In the genomic region with DNA sequence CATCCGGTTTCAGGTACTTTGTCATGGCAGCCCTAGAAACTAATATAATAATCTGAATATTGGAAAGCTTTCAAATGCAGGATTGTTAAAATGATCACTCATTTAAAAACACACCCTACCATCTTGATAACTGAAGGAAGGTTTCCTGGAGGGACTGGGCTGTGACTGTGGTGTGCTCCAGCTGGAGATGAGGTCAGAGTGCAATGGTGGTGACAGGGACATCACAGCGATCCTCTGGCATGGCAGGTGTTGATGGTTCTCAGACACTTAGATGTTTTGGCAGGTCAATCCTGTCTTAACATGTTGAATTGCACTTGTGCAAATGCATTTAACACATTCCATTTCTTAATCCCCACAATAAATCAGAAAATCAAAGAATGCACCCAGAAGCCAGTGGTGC, we compare ENCODE assay signal across 21 cellular contexts.
"Had no signal": no experiment of that assay in that cellular context is flagged by ENCODE, and none has a peak within 500 bp of the region (broad histone marks: within the 10 kb centered on the region; RNA-seq: fewer than 3 reads in every experiment).

No MANE protein-coding gene starts in this region.

- DNase-seq: activated CD4-positive, alpha-beta T cell treated with anti-CD3 and anti-CD28 coated beads for 1 hour; activated CD4-positive, alpha-beta T cell treated with anti-CD3 and anti-CD28 coated beads, Interleukin-2, amount 10 ng/mL, durations not matched to agents 24 days and 14 days; activated CD4-positive, alpha-beta T cell treated with anti-CD3 and anti-CD28 coated beads, Interleukin-2, amount 50 U/mL, for 48 hours; activated CD8-positive, alpha-beta memory T cell treated with anti-CD3 and anti-CD28 coated beads, Interleukin-2, amount 10 ng/mL, durations not matched to agents 7 days and 5 days; activated effector memory CD4-positive, alpha-beta T cell treated with Interleukin-2 at 50 U/mL for 16 hours; activated naive CD4-positive, alpha-beta T cell; activated T-cell treated with anti-CD3 and anti-CD28 coated beads, Interleukin-2, amount 50 U/mL, for 24 hours; aorta; KG1; NCI-H1048; NCI-H1930; NCI-H2171; NCI-H2227 treated with DMSO at 0.1 percent for 48 hours; NCI-H446 treated with DMSO at 0.1 percent for 48 hours; NCI-H524 treated with DMSO at 0.1 percent for 48 hours; NCI-H748 treated with DMSO at 0.1 percent for 48 hours; SIG-M5; T-cell had no signal

- H3K4me3 Mint-ChIP-seq: activated CD4-positive, alpha-beta T cell treated with anti-CD3 and anti-CD28 coated beads, Interleukin-2, amount 10 ng/mL, durations not matched to agents 24 days and 14 days; activated CD8-positive, alpha-beta memory T cell treated with anti-CD3 and anti-CD28 coated beads, Interleukin-2, amount 10 ng/mL, durations not matched to agents 7 days and 5 days; activated naive CD4-positive, alpha-beta T cell treated with anti-CD3 and anti-CD28 coated beads, Interleukin-2, amount 50 U/mL, for 24 hours; activated T-cell treated with anti-CD3 and anti-CD28 coated beads, Interleukin-2, amount 50 U/mL, for 24 hours; activated T-helper 1 cell treated with anti-CD3 and anti-CD28 coated beads, Interleukin-12 subunit alpha, Interleukin-12 subunit beta, Interleukin-2, Interleukin-4 antibody, amounts not matched to agents 30 ng/mL and 10 ng/mL and 1 ng/mL, durations not matched to agents 14 hours and 24 hours and 36 hours; central memory CD8-positive, alpha-beta T cell; T-cell had no signal

- H3K9me3 Mint-ChIP-seq: activated CD4-positive, alpha-beta T cell treated with anti-CD3 and anti-CD28 coated beads, Interleukin-2, amount 10 ng/mL, durations not matched to agents 24 days and 14 days; activated naive CD4-positive, alpha-beta T cell treated with anti-CD3 and anti-CD28 coated beads, Interleukin-2, amount 50 U/mL, for 24 hours; activated T-cell treated with anti-CD3 and anti-CD28 coated beads, Interleukin-2, amount 50 U/mL, for 24 hours; activated T-helper 1 cell treated with anti-CD3 and anti-CD28 coated beads, Interleukin-12 subunit alpha, Interleukin-12 subunit beta, Interleukin-2, Interleukin-4 antibody, amounts not matched to agents 30 ng/mL and 10 ng/mL and 1 ng/mL, durations not matched to agents 14 hours and 24 hours and 36 hours; central memory CD8-positive, alpha-beta T cell; T-cell had no signal

- H3K4me1 Mint-ChIP-seq: activated naive CD4-positive, alpha-beta T cell treated with anti-CD3 and anti-CD28 coated beads, Interleukin-2, amount 50 U/mL, for 24 hours had no signal

- H3K36me3 Mint-ChIP-seq: activated CD8-positive, alpha-beta memory T cell treated with anti-CD3 and anti-CD28 coated beads, Interleukin-2, amount 10 ng/mL, durations not matched to agents 7 days and 5 days; activated naive CD4-positive, alpha-beta T cell treated with anti-CD3 and anti-CD28 coated beads, Interleukin-2, amount 50 U/mL, for 24 hours; T-cell had no signal

- ATAC-seq: activated CD8-positive, alpha-beta memory T cell treated with anti-CD3 and anti-CD28 coated beads, Interleukin-2, amount 10 ng/mL, durations not matched to agents 7 days and 5 days; T-cell had no signal

- H3K27me3 Mint-ChIP-seq: activated CD4-positive, alpha-beta T cell treated with anti-CD3 and anti-CD28 coated beads, Interleukin-2, amount 10 ng/mL, durations not matched to agents 24 days and 14 days; activated CD8-positive, alpha-beta memory T cell treated with anti-CD3 and anti-CD28 coated beads, Interleukin-2, amount 10 ng/mL, durations not matched to agents 7 days and 5 days; activated naive CD4-positive, alpha-beta T cell treated with anti-CD3 and anti-CD28 coated beads, Interleukin-2, amount 50 U/mL, for 24 hours; activated T-cell treated with anti-CD3 and anti-CD28 coated beads, Interleukin-2, amount 50 U/mL, for 24 hours; central memory CD8-positive, alpha-beta T cell; T-cell had no signal

- H3K27ac Mint-ChIP-seq: activated CD8-positive, alpha-beta memory T cell treated with anti-CD3 and anti-CD28 coated beads, Interleukin-2, amount 10 ng/mL, durations not matched to agents 7 days and 5 days; activated naive CD4-positive, alpha-beta T cell treated with anti-CD3 and anti-CD28 coated beads, Interleukin-2, amount 50 U/mL, for 24 hours; activated T-cell treated with anti-CD3 and anti-CD28 coated beads, Interleukin-2, amount 50 U/mL, for 24 hours; activated T-helper 1 cell treated with anti-CD3 and anti-CD28 coated beads, Interleukin-12 subunit alpha, Interleukin-12 subunit beta, Interleukin-2, Interleukin-4 antibody, amounts not matched to agents 30 ng/mL and 10 ng/mL and 1 ng/mL, durations not matched to agents 14 hours and 24 hours and 36 hours; T-cell had no signal
